In the genomic region with DNA sequence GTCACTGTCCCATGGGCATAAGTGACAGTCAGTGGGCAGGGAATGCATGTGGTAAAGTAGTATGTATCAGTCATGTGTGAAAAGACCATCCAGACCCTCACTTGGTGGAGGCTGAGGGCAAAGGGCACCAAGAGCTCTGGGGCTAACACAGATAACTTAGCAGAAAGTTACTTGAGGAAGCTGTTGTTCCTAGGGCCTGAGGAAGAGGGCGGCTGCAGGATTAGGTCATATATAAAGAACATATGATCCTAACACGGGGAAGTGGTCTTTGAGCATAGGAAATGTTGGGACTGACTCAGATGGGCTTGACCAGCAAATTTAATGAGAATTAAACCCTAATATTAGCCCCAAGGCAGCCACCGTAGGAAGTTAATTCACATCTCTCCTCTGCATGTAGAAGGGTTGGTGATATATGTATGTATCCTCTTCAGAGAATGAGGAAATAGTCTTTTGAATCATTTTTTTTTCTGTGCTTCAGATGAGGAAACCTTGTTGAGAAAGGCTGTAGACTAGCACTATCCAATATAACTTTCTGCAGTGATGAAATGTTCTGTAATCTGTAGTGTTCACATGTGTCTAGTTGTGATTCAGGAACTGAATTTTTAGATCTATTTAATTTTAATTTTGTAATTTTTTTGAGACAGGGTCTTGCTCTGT, we compare ENCODE assay signal across 23 cellular contexts. TPM values are rescaled to one million over a fixed set of nuclear protein-coding genes. Genes with fewer than 3 reads are reported as not detected.
DNase-seq lines count a peak whose midpoint lies in the region; ATAC-seq and TF ChIP-seq lines count a peak whose summit lies in the region.
"Had no signal": no experiment of that assay in that cellular context is flagged by ENCODE, and none has a peak within 500 bp of the region (broad histone marks: within the 10 kb centered on the region; RNA-seq: fewer than 3 reads in every experiment).

No MANE protein-coding gene starts in this region.

- TF ChIP-seq CTCF in spleen (IDR thresholded peaks at IDR 0.05 in 8 of 11, conservative IDR thresholded peaks at IDR 0.05 in 3 of 11) = no peak

- peak overlapping the region in 6 of 8 donors; percentile 15 to 77 (median 46) for H3K27ac ChIP-seq in spleen
- H3K27ac ChIP-seq: left ventricle myocardium inferior, thyroid gland had no signal

- TF ChIP-seq POLR2A in spleen (IDR thresholded peaks at IDR 0.05) = no peak

- H3K4me3 Mint-ChIP-seq in dendritic cell treated with granulocyte-macrophage colony-stimulating factor and Interleukin-4, amounts not matched to agents 40 ng/mL and 50 ng/mL, for 4 days = no peak overlapping the region
- H3K4me3 Mint-ChIP-seq: GM23338 had no signal

- H3K4me1 ChIP-seq in spleen = peaks cover 0 to 58% (median 12%) of the 10 kb centered on the region in 6 donors
- H3K4me1 ChIP-seq: left ventricle myocardium inferior, thyroid gland had no signal

- WGBS in spleen, 5 donors = 40 to 79% (median 62%) methylated on average over 3 of the region's 3 CpGs

- DNase-seq in GF-D8 (lab: John Stamatoyannopoulos, UW) = peak; percentile 46
- peak; percentile 42 to 83 for DNase-seq in NOMO-1 (lab: John Stamatoyannopoulos, UW; ENCODE audit: unreplicated experiment in 2 of 2)
- DNase-seq in spleen = no peak
- no peak for DNase-seq in NCI-H510A (lab: John Stamatoyannopoulos, UW)
- DNase-seq: activated CD4-positive, alpha-beta T cell treated with anti-CD3 and anti-CD28 coated beads for 48 hours; activated CD8-positive, alpha-beta memory T cell treated with anti-CD3 and anti-CD28 coated beads, Interleukin-2, amount 50 U/mL, for 48 hours; activated naive CD4-positive, alpha-beta T cell treated with Interleukin-2 at 50 U/mL for 16 hours; aorta; central memory CD4-positive, alpha-beta T cell; left ventricle myocardium inferior; mucosa of descending colon; NCI-H187; NCI-H2227 treated with DMSO at 0.1 percent for 48 hours; NCI-H82; occipital lobe; right cardiac atrium; thyroid gland had no signal

- H3K36me3 Mint-ChIP-seq in dendritic cell treated with granulocyte-macrophage colony-stimulating factor and Interleukin-4, amounts not matched to agents 40 ng/mL and 50 ng/mL, for 4 days (ENCODE audit: low read depth) = peaks cover 46% of the 10 kb centered on the region

- no peaks in the 10 kb centered on the region for H3K27me3 Mint-ChIP-seq in dendritic cell treated with granulocyte-macrophage colony-stimulating factor and Interleukin-4, amounts not matched to agents 40 ng/mL and 50 ng/mL, for 4 days

- H3K4me1 Mint-ChIP-seq in dendritic cell treated with granulocyte-macrophage colony-stimulating factor and Interleukin-4, amounts not matched to agents 40 ng/mL and 50 ng/mL, for 4 days (ENCODE audit: low read depth) = peaks cover 54% of the 10 kb centered on the region

- ATAC-seq in GM21360 (IDR thresholded peaks at IDR 0.05; ENCODE audit: unreplicated experiment) = no peak
- ATAC-seq in GM19397 (IDR thresholded peaks at IDR 0.05; ENCODE audit: unreplicated experiment) = no peak
- ATAC-seq: esophagus mucosa, GM23338, HepG2, mucosa of descending colon, right cardiac atrium had no signal

- no peaks in the 10 kb centered on the region for H3K9me3 Mint-ChIP-seq in dendritic cell treated with granulocyte-macrophage colony-stimulating factor and Interleukin-4, amounts not matched to agents 40 ng/mL and 50 ng/mL, for 4 days
- H3K9me3 Mint-ChIP-seq: GM23338 had no signal

- H3K27ac Mint-ChIP-seq in dendritic cell treated with granulocyte-macrophage colony-stimulating factor and Interleukin-4, amounts not matched to agents 40 ng/mL and 50 ng/mL, for 4 days = peak overlapping the region; percentile 30
- H3K27ac Mint-ChIP-seq: GM23338 had no signal

- intact Hi-C loops in dendritic cell treated with granulocyte-macrophage colony-stimulating factor and Interleukin-4, amounts not matched to agents 40 ng/mL and 50 ng/mL, for 4 days (cut with micrococcal nuclease) = no loop called here
- intact Hi-C loops in spleen (cut with DNase I; ENCODE audit: low total_unique reads) = no loop called here

- no peaks in the 10 kb centered on the region for H3K9me3 ChIP-seq in spleen
- H3K9me3 ChIP-seq: left ventricle myocardium inferior, mucosa of descending colon, thyroid gland had no signal

- H3K27me3 ChIP-seq in spleen (replicated peaks in 1 of 7) = no peaks in the 10 kb centered on the region
- H3K27me3 ChIP-seq: thyroid gland had no signal

- no peak overlapping the region for H3K4me3 ChIP-seq in spleen
- H3K4me3 ChIP-seq: GM23338, left ventricle myocardium inferior, mucosa of descending colon, thyroid gland had no signal

- peaks cover 0 to 86% (median 31%) of the 10 kb centered on the region in 6 donors for H3K36me3 ChIP-seq in spleen

RNA-seq across cellular contexts. Expression of gene ZBTB9, which starts 9.2 kb away (rescaled TPM):
- total RNA-seq in spleen = 1 to 10 TPM; 4.4 to 8.4 (median 6.1) TPM
- polyA plus RNA-seq in spleen = 1 to 10 TPM; 3.6 to 5.3 (median 4.3) TPM

RNA-seq across cellular contexts. Expression of gene SYNGAP1, which starts 25.3 kb away (rescaled TPM):
- 10 to 100 TPM; 20.1 to 30.8 (median 25.9) TPM for total RNA-seq in spleen
- 10 to 100 TPM in 1 of 3 donors, 1 to 10 TPM in 2; 3.6 to 14.7 (median 4.6) TPM for polyA plus RNA-seq in spleen

RNA-seq across cellular contexts. Expression of gene CUTA, which starts 27.2 kb away (rescaled TPM):
- 100 to 1,000 TPM; 113 to 149 (median 130) TPM for total RNA-seq in spleen
- polyA plus RNA-seq in spleen = 100 to 1,000 TPM; 198 to 225 (median 206) TPM

RNA-seq across cellular contexts. Expression of gene PHF1, which starts 34.3 kb away (rescaled TPM):
- total RNA-seq in spleen = 100 to 1,000 TPM in 3 of 7 donors, 10 to 100 TPM in 4; 83.0 to 133 (median 93.6) TPM
- polyA plus RNA-seq in spleen = 100 to 1,000 TPM in 2 of 3 donors, 10 to 100 TPM in 1; 89.3 to 181 (median 171) TPM

RNA-seq across cellular contexts. Expression of gene KIFC1, which starts 53.5 kb away (rescaled TPM):
- total RNA-seq in spleen = 1 to 10 TPM; 1.2 to 9.2 (median 6.6) TPM
- 10 to 100 TPM in 1 of 3 donors, 1 to 10 TPM in 2; 1.3 to 11.3 (median 3.7) TPM for polyA plus RNA-seq in spleen

Comparison
In these comparisons a context has a peak if more than half of its experiments do, and no peak if none do; other contexts are left out.
1. DNase-seq: peak in GF-D8 (single experiment) and NOMO-1 (2 of 2); none in spleen (single experiment) and NCI-H510A (single experiment).